Comparison of ENCODE assay signal across 8 cellular contexts in the genomic region with DNA sequence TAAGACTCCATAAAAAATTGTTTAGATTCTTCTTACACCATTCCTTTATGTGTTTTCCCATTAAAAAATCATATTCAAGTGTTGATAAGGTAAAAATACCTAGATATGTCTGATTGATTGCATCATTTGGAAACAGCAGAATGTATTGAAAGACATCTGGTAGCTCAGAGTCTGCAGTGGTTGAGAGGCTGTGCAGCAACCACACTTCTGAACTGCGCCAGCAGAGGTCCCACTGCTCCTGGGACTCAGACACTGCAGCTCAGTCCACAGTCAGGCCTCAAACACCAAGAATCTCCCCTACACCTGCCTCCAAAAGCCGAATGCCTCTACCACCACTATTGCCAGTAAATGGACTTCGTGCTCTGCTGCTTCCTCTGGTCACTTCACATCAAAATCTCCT.
DNase-seq lines count a peak whose midpoint lies in the region; ATAC-seq and TF ChIP-seq lines count a peak whose summit lies in the region.

No MANE protein-coding gene starts in this region.

- peaks cover 7% of the 10 kb centered on the region for H3K4me1 ChIP-seq in CD8-positive, alpha-beta T cell (ENCODE audit: insufficient read depth, low read length)
- no peaks in the 10 kb centered on the region for H3K4me1 ChIP-seq in neural progenitor cell

- H2AFZ ChIP-seq in neural progenitor cell (replicated peaks) = no peak overlapping the region

- POLR2A ChIA-PET in CD8-positive, alpha-beta T cell (lab: Charles Lee) = interaction anchor here (0.5 to 1.8 kb wide), 4 partner anchors 26 to 671 kb away, joined by 3 to 5 read pairs (median 4); no protein-coding TSS in a partner anchor
- POLR2A ChIA-PET in activated CD4-positive, alpha-beta memory T cell treated with anti-CD3 and anti-CD28 coated beads, Interleukin-2, amount 10 ng/mL, durations not matched to agents 7 days and 5 days (lab: Charles Lee) = interaction anchor here (1.4 kb wide), 1 partner anchor 92 kb away, joined by 9 read pairs; no protein-coding TSS in a partner anchor

- no peaks in the 10 kb centered on the region for H3K9me3 Mint-ChIP-seq in CD8-positive, alpha-beta T cell
- no peaks in the 10 kb centered on the region for H3K9me3 Mint-ChIP-seq in activated CD4-positive, alpha-beta memory T cell treated with anti-CD3 and anti-CD28 coated beads, Interleukin-2, amount 10 ng/mL, durations not matched to agents 7 days and 5 days
- peaks cover 3% of the 10 kb centered on the region for H3K9me3 Mint-ChIP-seq in neural progenitor cell

- H3K4me2 ChIP-seq in neural progenitor cell = no peak overlapping the region

- peak; percentile 67 for TF ChIP-seq CTCF in CD8-positive, alpha-beta T cell (IDR thresholded peaks at IDR 0.05)
- TF ChIP-seq CTCF in epithelial cell of proximal tubule (conservative IDR thresholded peaks at IDR 0.05; ENCODE audit: low read depth, low read length) (peak; percentile 78), neural progenitor cell (IDR thresholded peaks at IDR 0.05) (peak; percentile 64)

- H3K4me3 Mint-ChIP-seq in CD8-positive, alpha-beta T cell = no peak overlapping the region
- H3K4me3 Mint-ChIP-seq in activated CD4-positive, alpha-beta memory T cell treated with anti-CD3 and anti-CD28 coated beads, Interleukin-2, amount 10 ng/mL, durations not matched to agents 7 days and 5 days = no peak overlapping the region
- H3K4me3 Mint-ChIP-seq in neural progenitor cell = no peak overlapping the region

- no peaks in the 10 kb centered on the region for H3K27me3 ChIP-seq in CD8-positive, alpha-beta T cell (ENCODE audit: insufficient read depth, low read length)
- H3K27me3 ChIP-seq in neural progenitor cell = no peaks in the 10 kb centered on the region

- intact Hi-C loops in CD8-positive, alpha-beta T cell (cut with DNase I, micrococcal nuclease) = loop anchor here (1.0 to 10.0 kb wide), 4 partner anchors 38 to 298 kb away; no protein-coding TSS in a partner anchor

- H3K36me3 ChIP-seq in CD8-positive, alpha-beta T cell (ENCODE audit: insufficient read depth, low read length) = no peaks in the 10 kb centered on the region
- H3K36me3 ChIP-seq in neural progenitor cell = no peaks in the 10 kb centered on the region

- peaks cover 30% of the 10 kb centered on the region for H3K4me1 Mint-ChIP-seq in CD8-positive, alpha-beta T cell (ENCODE audit: low read depth)
- no peaks in the 10 kb centered on the region for H3K4me1 Mint-ChIP-seq in activated CD4-positive, alpha-beta memory T cell treated with anti-CD3 and anti-CD28 coated beads, Interleukin-2, amount 10 ng/mL, durations not matched to agents 7 days and 5 days
- peaks cover 8% of the 10 kb centered on the region for H3K4me1 Mint-ChIP-seq in neural progenitor cell

- peaks cover 2% of the 10 kb centered on the region for H3K27me3 Mint-ChIP-seq in CD8-positive, alpha-beta T cell (ENCODE audit: low read depth)
- peaks cover 1% of the 10 kb centered on the region for H3K27me3 Mint-ChIP-seq in activated CD4-positive, alpha-beta memory T cell treated with anti-CD3 and anti-CD28 coated beads, Interleukin-2, amount 10 ng/mL, durations not matched to agents 7 days and 5 days
- H3K27me3 Mint-ChIP-seq in neural progenitor cell (ENCODE audit: insufficient read depth, low read depth) = no peaks in the 10 kb centered on the region

- peak; percentile 67 for ATAC-seq in CD8-positive, alpha-beta T cell
- peak; percentile 81 for ATAC-seq in GM19467 (IDR thresholded peaks at IDR 0.05; ENCODE audit: unreplicated experiment)
- no peak for ATAC-seq in GM19395 (IDR thresholded peaks at IDR 0.05; ENCODE audit: unreplicated experiment)
- ATAC-seq in HG03025 (IDR thresholded peaks at IDR 0.05; ENCODE audit: low FRiP score, unreplicated experiment) = no peak

- H3K27ac Mint-ChIP-seq in CD8-positive, alpha-beta T cell = no peak overlapping the region
- no peak overlapping the region for H3K27ac Mint-ChIP-seq in activated CD4-positive, alpha-beta memory T cell treated with anti-CD3 and anti-CD28 coated beads, Interleukin-2, amount 10 ng/mL, durations not matched to agents 7 days and 5 days
- no peak overlapping the region for H3K27ac Mint-ChIP-seq in neural progenitor cell

- H3K79me2 ChIP-seq in neural progenitor cell (ENCODE audit: low read depth) = no peaks in the 10 kb centered on the region

- H3F3A ChIP-seq in neural progenitor cell (ENCODE audit: low read depth) = no peaks in the 10 kb centered on the region

- H3K4me3 ChIP-seq in CD8-positive, alpha-beta T cell (ENCODE audit: low read depth, low read length) = no peak overlapping the region
- H3K4me3 ChIP-seq in epithelial cell of proximal tubule (ENCODE audit: low read depth, low read length) = no peak overlapping the region
- no peak overlapping the region for H3K4me3 ChIP-seq in neural progenitor cell

- H3K27ac ChIP-seq in CD8-positive, alpha-beta T cell (ENCODE audit: low read depth, low read length) = no peak overlapping the region
- no peak overlapping the region for H3K27ac ChIP-seq in neural progenitor cell

- H3K9ac ChIP-seq in neural progenitor cell = no peak overlapping the region

- peak; percentile 22 to 74 (median 47) for DNase-seq in CD8-positive, alpha-beta T cell
- DNase-seq in Kasumi-1 (lab: John Stamatoyannopoulos, UW) = peak; percentile 60 to 61
- DNase-seq in activated CD4-positive, alpha-beta memory T cell treated with anti-CD3 and anti-CD28 coated beads, Interleukin-2, amount 10 ng/mL, durations not matched to agents 7 days and 5 days = peak; percentile 66
- DNase-seq in epithelial cell of proximal tubule (ENCODE audit: low read depth) = no peak
- peak; percentile 56 for DNase-seq in neural progenitor cell (ENCODE audit: low spot score)

- CTCF ChIA-PET in CD8-positive, alpha-beta T cell (lab: Charles Lee) = interaction anchor here (0.6 to 11.5 kb wide), 19 partner anchors 9 to 101 kb away, joined by 3 to 222 read pairs (median 3); no protein-coding TSS in a partner anchor
- CTCF ChIA-PET in activated CD4-positive, alpha-beta memory T cell treated with anti-CD3 and anti-CD28 coated beads, Interleukin-2, amount 10 ng/mL, durations not matched to agents 7 days and 5 days (lab: Charles Lee) = interaction anchor here (0.6 to 7.1 kb wide), 10 partner anchors 20 to 99 kb away, joined by 3 to 178 read pairs (median 3); no protein-coding TSS in a partner anchor

- H4K20me1 ChIP-seq in neural progenitor cell (ENCODE audit: low read depth) = no peaks in the 10 kb centered on the region

- no peaks in the 10 kb centered on the region for H3K36me3 Mint-ChIP-seq in CD8-positive, alpha-beta T cell
- H3K36me3 Mint-ChIP-seq in activated CD4-positive, alpha-beta memory T cell treated with anti-CD3 and anti-CD28 coated beads, Interleukin-2, amount 10 ng/mL, durations not matched to agents 7 days and 5 days (ENCODE audit: low read depth) = no peaks in the 10 kb centered on the region
- H3K36me3 Mint-ChIP-seq in neural progenitor cell = no peaks in the 10 kb centered on the region

- no peaks in the 10 kb centered on the region for H3K9me3 ChIP-seq in CD8-positive, alpha-beta T cell (ENCODE audit: low read length)
- H3K9me3 ChIP-seq in neural progenitor cell (ENCODE audit: low read depth) = no peaks in the 10 kb centered on the region

Comparison
In these comparisons a context has a peak if more than half of its experiments do, and no peak if none do; other contexts are left out.
1. ATAC-seq: peak in CD8-positive, alpha-beta T cell (single experiment) and GM19467 (single experiment); none in GM19395 (single experiment) and HG03025 (single experiment).
2. Peak in every context shown above with its lines, with median percentiles within 50 percentile points of each other: CTCF ChIP-seq.